ENCODE assay signal across 9 cellular contexts in the genomic region with DNA sequence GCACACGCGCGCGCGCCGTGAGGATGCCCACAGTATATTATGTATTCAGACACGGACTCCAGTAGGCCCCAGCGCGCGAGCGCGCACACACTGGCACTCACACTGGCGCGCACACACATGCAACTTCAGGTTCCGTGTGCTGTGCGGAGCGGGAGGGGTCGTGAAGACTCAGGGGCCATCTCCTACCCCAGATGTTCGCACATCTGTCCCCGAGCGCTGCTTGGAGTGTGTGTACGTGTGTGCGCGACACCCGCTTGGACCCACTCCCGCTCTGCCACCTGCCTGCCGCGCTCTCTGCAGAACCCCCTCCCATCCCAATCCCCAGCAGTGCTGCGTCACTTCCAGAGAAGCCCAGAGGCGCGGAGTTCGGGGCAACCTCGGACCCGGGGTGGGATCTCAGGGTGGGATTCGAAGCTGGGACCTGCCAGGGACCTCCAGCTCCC. TPM values are rescaled to one million over a fixed set of nuclear protein-coding genes. Genes with fewer than 3 reads are reported as not detected.
DNase-seq lines count a peak whose midpoint lies in the region; ATAC-seq, FAIRE-seq and TF ChIP-seq lines count a peak whose summit lies in the region.
"Had no signal": no experiment of that assay in that cellular context is flagged by ENCODE, and none has a peak within 500 bp of the region (broad histone marks: within the 10 kb centered on the region; RNA-seq: fewer than 3 reads in every experiment).

No MANE protein-coding gene starts in this region.

- TF ChIP-seq EP300 in SK-N-SH (IDR thresholded peaks at IDR 0.05; ENCODE audit: borderline replicate concordance in 1 of 2, low read depth in 1 of 2, low read length in 1 of 2) = no peak; a peak in 1 of 4 replicates
- no peak for TF ChIP-seq EP300 in HepG2 (IDR thresholded peaks at IDR 0.05; ENCODE audit: low read depth in 2 of 2, low read length in 2 of 2)
- no peak for TF ChIP-seq EP300 in HepG2 (CRISPR knock-in tag; IDR thresholded peaks at IDR 0.05; ENCODE audit: borderline replicate concordance)
- no peak for TF ChIP-seq EP300 in suprapubic skin (IDR thresholded peaks at IDR 0.05)

- H3K79me2 ChIP-seq in SK-N-SH (ENCODE audit: insufficient read depth) (peaks cover 76% of the 10 kb centered on the region), HepG2 (ENCODE audit: insufficient read depth, low read length) (no peaks in the 10 kb centered on the region)

- H3K9me3 ChIP-seq in SK-N-SH (no peaks in the 10 kb centered on the region), HepG2 (ENCODE audit: low read length) (no peaks in the 10 kb centered on the region), suprapubic skin (no peaks in the 10 kb centered on the region)

- POLR2A ChIA-PET in SK-N-SH (lab: Yijun Ruan, JAX) = interaction anchor here (1.1 kb wide), 1 partner anchor 46 kb away, joined by 3 read pairs; no protein-coding TSS in a partner anchor
- POLR2A ChIA-PET in HepG2 (lab: Yijun Ruan, JAX) = no interaction called here

- H3K4me1 ChIP-seq in SK-N-SH (ENCODE audit: control insufficient read depth in 1 of 2, insufficient read depth in 2 of 2, low read depth in 1 of 2, low read length in 1 of 2) (peaks cover 41 to 48% of the 10 kb centered on the region in 2 experiments), HepG2 (ENCODE audit: insufficient read depth, low read length) (no peaks in the 10 kb centered on the region), suprapubic skin (peaks cover 50% of the 10 kb centered on the region)

- peak overlapping the region; percentile 87; the same call in 1 of the 2 replicates for H2AFZ ChIP-seq in SK-N-SH (ENCODE audit: low read depth)
- H2AFZ ChIP-seq in HepG2 (ENCODE audit: low read length) = no peak overlapping the region

- DNase-seq in SK-N-SH (no peak), astrocyte of the hippocampus (ENCODE audit: low read depth, low spot score) (peak; percentile 75), HepG2 (ENCODE audit: low spot score) (no peak), suprapubic skin (ENCODE audit: low spot score in 2 of 2) (no peak), putamen (ENCODE audit: low spot score) (no peak), GM10266 (ENCODE audit: extremely low spot score) (no peak)

- H3K4me2 ChIP-seq in SK-N-SH = peak overlapping the region; percentile 98
- H3K4me2 ChIP-seq in HepG2 (ENCODE audit: low read depth, low read length) = no peak overlapping the region

- TF ChIP-seq RAD21 in SK-N-SH (IDR thresholded peaks at IDR 0.05; ENCODE audit: low read length) (no peak), HepG2 (CRISPR knock-in tag; IDR thresholded peaks at IDR 0.05) (no peak)

- CTCF ChIA-PET in SK-N-SH (lab: Yijun Ruan, JAX) (interaction anchor here (0.7 to 1.9 kb wide), 6 partner anchors 9 to 1424 kb away, joined by 3 to 6 read pairs (median 4); no protein-coding TSS in a partner anchor), HepG2 (lab: Yijun Ruan, JAX; ENCODE audit: low intra/inter-chr PET ratio, low total read pairs) (no interaction called here)

- no peak for ATAC-seq in SK-N-SH treated with all-trans-retinoic acid at 6 μM for 48 hours
- ATAC-seq in HepG2 = no peak
- ATAC-seq in GM21529 (IDR thresholded peaks at IDR 0.05; ENCODE audit: unreplicated experiment) = no peak

- peaks cover 17% of the 10 kb centered on the region for H3F3A ChIP-seq in SK-N-SH (replicated peaks; ENCODE audit: insufficient read depth)

- no peaks in the 10 kb centered on the region for H3K27me3 ChIP-seq in SK-N-SH (ENCODE audit: insufficient read depth)
- peaks cover 8 to 41% of the 10 kb centered on the region in 2 experiments for H3K27me3 ChIP-seq in HepG2 (ENCODE audit: control insufficient read depth in 1 of 2, insufficient read depth in 2 of 2, low read length in 2 of 2)
- H3K27me3 ChIP-seq in suprapubic skin = peaks cover 14% of the 10 kb centered on the region

- intact Hi-C loops in HepG2 (cut with micrococcal nuclease; ENCODE audit: unreplicated experiment) = loop anchor here (10.0 kb wide), 1 partner anchor 1540 kb away; no protein-coding TSS in a partner anchor

- no peak for FAIRE-seq in HepG2 (lab: Jason Lieb, UNC)

- H4K20me1 ChIP-seq in SK-N-SH (ENCODE audit: insufficient read depth) (no peaks in the 10 kb centered on the region), HepG2 (ENCODE audit: insufficient read depth, low read length) (no peaks in the 10 kb centered on the region)

- H3K9ac ChIP-seq in SK-N-SH (peak overlapping the region; percentile 79), HepG2 (ENCODE audit: insufficient read depth, low read depth, low read length) (no peak overlapping the region)

- TF ChIP-seq POLR2A in HepG2 (IDR thresholded peaks at IDR 0.05; ENCODE audit: insufficient read depth in 1 of 2, low read depth in 2 of 2, low read length in 2 of 2) (no peak), suprapubic skin (IDR thresholded peaks at IDR 0.05) (no peak)

- no peaks in the 10 kb centered on the region for H3K9me2 ChIP-seq in SK-N-SH

- H3K36me3 ChIP-seq in SK-N-SH (replicated peaks in 1 of 2; ENCODE audit: control insufficient read depth in 1 of 2, insufficient read depth in 2 of 2, low read length in 1 of 2) (peaks cover 0 to 3% of the 10 kb centered on the region in 2 experiments), HepG2 (replicated peaks in 1 of 2; ENCODE audit: control insufficient read depth in 1 of 2, insufficient read depth in 2 of 2, low read length in 2 of 2) (no peaks in the 10 kb centered on the region), suprapubic skin (no peaks in the 10 kb centered on the region)

- H3K4me3 ChIP-seq in SK-N-SH (ENCODE audit: low read depth in 2 of 2, low read length in 1 of 2) (peak overlapping the region; percentile 71 to 77), HepG2 (replicated peaks in 1 of 3; ENCODE audit: insufficient read depth in 1 of 3, low read depth in 2 of 3, low read length in 3 of 3) (no peak overlapping the region), suprapubic skin (peak overlapping the region; percentile 57)

- 88% methylated on average over 29 of the region's 35 CpGs for WGBS in SK-N-SH (ENCODE audit: low lambda C conversion rate)
- WGBS in HepG2 (ENCODE audit: low lambda C conversion rate) = 87% methylated on average over 35 of the region's 35 CpGs
- 34% methylated on average over 16 of the region's 35 CpGs for WGBS in suprapubic skin

- in situ Hi-C loops in HepG2 (cut with HindIII; ENCODE audit: extremely low pct_ligation_motif_present, low pct_unique_long_range_greater_than_20kb) = no loop called here

- no TSS peak for BruUV-seq in HepG2 (replicated peaks; lab: Mats Ljungman, UMichigan)

- TF ChIP-seq CTCF in SK-N-SH (IDR thresholded peaks at IDR 0.05) = no peak
- TF ChIP-seq CTCF in HepG2 (CRISPR knock-in tag; IDR thresholded peaks at IDR 0.05) = no peak
- no peak for TF ChIP-seq CTCF in suprapubic skin (IDR thresholded peaks at IDR 0.05)
- TF ChIP-seq CTCF in GM10266 (IDR thresholded peaks at IDR 0.05; ENCODE audit: control insufficient read depth, insufficient read depth, low read depth, missing control alignments) = no peak

- H3K27ac ChIP-seq in SK-N-SH (ENCODE audit: low read depth in 2 of 2, low read length in 1 of 2) = peak overlapping the region in 1 of 2 experiments; percentile 47; a peak in 1 of 4 replicates
- no peak overlapping the region for H3K27ac ChIP-seq in HepG2 (ENCODE audit: extremely low read length, insufficient read depth, low read length)
- H3K27ac ChIP-seq in suprapubic skin = peak overlapping the region; percentile 76
- H3K27ac ChIP-seq: epithelial cell of prostate had no signal

TF ChIP-seq in SK-N-SH treated with all-trans-retinoic acid at 6 μM for 48 hours, 23 proteins besides CTCF, POLR2A, EP300 and RAD21 (continues in another document):
- TF ChIP-seq CSDC2 (CRISPR knock-in tag; IDR thresholded peaks at IDR 0.05) (no peak), PPARA (CRISPR knock-in tag; IDR thresholded peaks at IDR 0.05; ENCODE audit: borderline replicate concordance) (no peak), SNAI2 (CRISPR knock-in tag; IDR thresholded peaks at IDR 0.05) (no peak)

TF ChIP-seq in HepG2, 621 proteins besides CTCF, POLR2A, EP300 and RAD21:
- TF ChIP-seq ZSCAN29 (CRISPR knock-in tag; conservative IDR thresholded peaks at IDR 0.05) (no peak), ZNF891 (CRISPR knock-in tag; IDR thresholded peaks at IDR 0.05) (0 out of 2 replicates have a peak, but pooled peaks have one; percentile 24)

RNA-seq across cellular contexts. Expression of a gene that starts 2.6 kb away (rescaled TPM):
- polyA plus RNA-seq in SK-N-SH (2012; rRNA removed) = 66.9 and 68.8 TPM in 2 replicates
- polyA plus RNA-seq in SK-N-SH (2012; cell fraction: cytosol; rRNA removed) = 47.4 and 57.6 TPM in 2 replicates
- polyA plus RNA-seq in SK-N-SH (2012; cell fraction: nucleus; rRNA removed) = 48.8 and 59.3 TPM in 2 replicates
- 0.60 and 1.4 TPM in 2 replicates for total RNA-seq in HepG2 (2016; rRNA removed; fragmentation: Illumina TruSeq; extraction: Trizol)
- total RNA-seq in HepG2 (2016; cell fraction: cytosol; rRNA removed; fragmentation: Illumina TruSeq; extraction: Trizol; ENCODE audit: low read depth) = under 0.01 and 0.20 TPM in 2 replicates
- total RNA-seq in HepG2 (2016; cell fraction: insoluble cytoplasmic fraction; rRNA removed; fragmentation: Illumina TruSeq; extraction: Trizol) = 0.79 and 0.93 TPM in 2 replicates
- 0.22 and 0.41 TPM in 2 replicates for total RNA-seq in HepG2 (2016; cell fraction: membrane; rRNA removed; fragmentation: Illumina TruSeq; extraction: Trizol)
- total RNA-seq in HepG2 (2016; cell fraction: nucleus; rRNA removed; fragmentation: Illumina TruSeq; extraction: Trizol) = 1.4 and 2.4 TPM in 2 replicates
- 0.65 and 1.4 TPM in 2 replicates for polyA plus RNA-seq in HepG2 (2011; rRNA removed)
- polyA plus RNA-seq in HepG2 (2011; cell fraction: cytosol; rRNA removed) = 0.32 and 0.37 TPM in 2 replicates
- polyA plus RNA-seq in HepG2 (2011; cell fraction: nucleus; rRNA removed) = 0.51 and 0.66 TPM in 2 replicates
- 0.54 and 3.3 TPM in 2 replicates for polyA plus RNA-seq in HepG2 (2012)
- 0.12 and 0.16 TPM in 2 replicates for polyA plus RNA-seq in HepG2 (2016; cell fraction: cytosol; fragmentation: Illumina TruSeq; extraction: Trizol; ENCODE audit: low read depth)
- 0.26 and 0.34 TPM in 2 replicates for polyA plus RNA-seq in HepG2 (2016; cell fraction: insoluble cytoplasmic fraction; fragmentation: Illumina TruSeq; extraction: Trizol; ENCODE audit: low read depth)
- polyA plus RNA-seq in HepG2 (2016; cell fraction: membrane; fragmentation: Illumina TruSeq; extraction: Trizol; ENCODE audit: low read depth) = 0.09 and 0.37 TPM in 2 replicates
- polyA plus RNA-seq in HepG2 (2016; cell fraction: nucleus; fragmentation: Illumina TruSeq; extraction: Trizol; ENCODE audit: insufficient read depth, low read depth) = 1.9 and 2.1 TPM in 2 replicates
- 1.3 and 6.5 TPM in 2 replicates for polyA minus RNA-seq in HepG2 (2011; rRNA and poly(A)+ RNA removed; ENCODE audit: low replicate concordance)
- 0.49 and 0.88 TPM in 2 replicates for polyA minus RNA-seq in HepG2 (2011; cell fraction: cytosol; rRNA and poly(A)+ RNA removed)
- 1.4 and 1.7 TPM in 2 replicates for polyA minus RNA-seq in HepG2 (2011; cell fraction: nucleus; rRNA and poly(A)+ RNA removed)
- total RNA-seq in suprapubic skin = 1 to 10 TPM; 3.4 to 8.9 (median 6.6) TPM

Comparison
In these comparisons a context has a peak if more than half of its experiments do, and no peak if none do; other contexts are left out.
1. H3K4me3 ChIP-seq: peak in SK-N-SH (2 of 2) and suprapubic skin (single experiment); none in HepG2 (0 of 3).